ENCODE assay signal across 1 cellular context in genomic region chrX:153831435-153832150, GRCh38.
TF ChIP-seq lines count a peak whose summit lies in the region.

No MANE protein-coding gene starts in this region.

TF ChIP-seq in GM23338, 12 proteins besides CTCF, POLR2A, EP300 and RAD21:
- TF ChIP-seq CREB1 (CRISPR knock-in tag; IDR thresholded peaks at IDR 0.05; ENCODE audit: low read depth): no peak
